ENCODE assay signal across 18 cellular contexts in the genomic region with DNA sequence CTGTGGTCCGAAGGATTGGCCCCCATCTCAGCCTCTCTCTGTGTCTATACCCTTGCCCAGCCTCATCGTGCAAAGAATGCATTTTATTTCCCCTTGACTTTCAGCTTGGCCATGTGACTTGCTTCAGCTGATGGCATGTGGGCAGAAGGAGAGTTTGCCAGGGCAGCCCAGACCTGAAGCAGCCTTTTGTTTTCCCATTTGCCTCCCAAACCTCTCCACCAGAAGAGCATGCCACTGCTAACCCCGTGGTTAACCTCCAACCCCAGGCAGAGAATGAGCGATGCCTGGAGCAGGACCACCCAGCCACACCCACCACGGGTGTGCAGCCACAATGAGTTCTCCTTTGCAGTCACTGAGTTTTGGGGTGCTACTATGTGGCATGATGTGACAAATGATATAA.
DNase-seq lines count a peak whose midpoint lies in the region; ATAC-seq and TF ChIP-seq lines count a peak whose summit lies in the region.
"Had no signal": no experiment of that assay in that cellular context is flagged by ENCODE, and none has a peak within 500 bp of the region (broad histone marks: within the 10 kb centered on the region; RNA-seq: fewer than 3 reads in every experiment).

No MANE protein-coding gene starts in this region.

- H3K9ac ChIP-seq in IMR-90 (ENCODE audit: low read depth, low read length) (no peak overlapping the region), neuronal stem cell (ENCODE audit: low read depth, low read length, poor library complexity) (no peak overlapping the region)
- H3K9ac ChIP-seq: BLaER1 treated with 17β-estradiol and CSF1 and Interleukin-3, amounts not matched to agents 10 nM and 100 nM; GM23248 had no signal

- H2BK20ac ChIP-seq in IMR-90 (ENCODE audit: low read depth, low read length), result no peak overlapping the region

- H3K36me3 ChIP-seq in ACC112 (ENCODE audit: insufficient read depth, low read length), result no peaks in the 10 kb centered on the region
- H3K36me3 ChIP-seq in IMR-90 (ENCODE audit: control insufficient read depth, insufficient read depth, low read length), result no peaks in the 10 kb centered on the region
- H3K36me3 ChIP-seq in neuronal stem cell (replicated peaks in 1 of 2; ENCODE audit: control insufficient read depth in 2 of 2, insufficient read depth in 2 of 2, low read length in 2 of 2), result no peaks in the 10 kb centered on the region
- H3K36me3 ChIP-seq: BLaER1 treated with 17β-estradiol and CSF1 and Interleukin-3, amounts not matched to agents 10 nM and 100 nM had no signal

- no peak overlapping the region for H2BK120ac ChIP-seq in IMR-90 (ENCODE audit: low read depth, low read length)
- H2BK120ac ChIP-seq in neuronal stem cell (ENCODE audit: low read depth, low read length), result no peak overlapping the region

- H3K9me1 ChIP-seq in IMR-90 (ENCODE audit: insufficient read depth, low read length), result peaks cover 5% of the 10 kb centered on the region; the same call in 1 of the 2 replicates

- H3K4ac ChIP-seq in IMR-90 (ENCODE audit: low read depth, low read length) (no peak overlapping the region), neuronal stem cell (ENCODE audit: low read length) (no peak overlapping the region)

- intact Hi-C loops in IMR-90 (cut with micrococcal nuclease), result no loop called here

- no peak for TF ChIP-seq POLR2A in IMR-90 (IDR thresholded peaks at IDR 0.05; ENCODE audit: low read depth, low read length)

- H3K14ac ChIP-seq in IMR-90 (replicated peaks; ENCODE audit: low read depth, low read length) (no peak overlapping the region), neuronal stem cell (ENCODE audit: low read length) (no peak overlapping the region)

- H3K4me1 ChIP-seq in ACC112 (ENCODE audit: control insufficient read depth, insufficient read depth, low read length, unreplicated experiment), result peaks cover 27% of the 10 kb centered on the region
- H3K4me1 ChIP-seq in IMR-90 (ENCODE audit: control insufficient read depth, insufficient read depth, low read length), result peaks cover 13% of the 10 kb centered on the region
- H3K4me1 ChIP-seq in neuronal stem cell (ENCODE audit: control insufficient read depth in 2 of 2, insufficient read depth in 1 of 2, low read depth in 1 of 2, low read length in 2 of 2), result no peaks in the 10 kb centered on the region

- H2BK12ac ChIP-seq in neuronal stem cell (ENCODE audit: low read length), result no peak overlapping the region

- H3K9me3 ChIP-seq in IMR-90 (ENCODE audit: control insufficient read depth, insufficient read depth, low read length) (no peaks in the 10 kb centered on the region), neuronal stem cell (replicated peaks in 1 of 2; ENCODE audit: control insufficient read depth in 2 of 2, insufficient read depth in 1 of 2, low read depth in 1 of 2, low read length in 2 of 2) (no peaks in the 10 kb centered on the region)

- in situ Hi-C loops in IMR-90 (cut with MboI; ENCODE audit: low sequenced_read_pairs), result no loop called here
- in situ Hi-C loops in SK-MEL-5 (cut with HindIII; ENCODE audit: low pct_unique_long_range_greater_than_20kb, low sequenced_read_pairs), result no loop called here

- H4K91ac ChIP-seq in IMR-90 (ENCODE audit: insufficient read depth, low read depth, low read length) (peak overlapping the region; percentile 5; the same call in 1 of the 2 replicates), neuronal stem cell (ENCODE audit: low read depth, low read length, poor library complexity) (no peak overlapping the region)

- H2AFZ ChIP-seq in ACC112 (ENCODE audit: low read length, unreplicated experiment) (no peak overlapping the region), IMR-90 (replicated peaks; ENCODE audit: low read length, poor library complexity) (no peak overlapping the region), neuronal stem cell (ENCODE audit: low read length) (no peak overlapping the region)
- H2AFZ ChIP-seq: GM23248 had no signal

- no peak overlapping the region for H4K5ac ChIP-seq in IMR-90 (ENCODE audit: low read depth, low read length)

- POLR2A ChIA-PET in IMR-90 (lab: Charles Lee; ENCODE audit: unreplicated experiment), result no interaction called here

- no peaks in the 10 kb centered on the region for H3K79me2 ChIP-seq in ACC112 (ENCODE audit: control insufficient read depth, insufficient read depth, low read length, unreplicated experiment)

- H2AK5ac ChIP-seq in IMR-90 (ENCODE audit: low read depth, low read length) (peak overlapping the region; percentile 57), neuronal stem cell (ENCODE audit: low read depth, low read length) (no peak overlapping the region)

- H3K27me3 ChIP-seq in ACC112 (ENCODE audit: insufficient read depth, low read length) (no peaks in the 10 kb centered on the region), IMR-90 (ENCODE audit: control insufficient read depth, insufficient read depth, low read length) (no peaks in the 10 kb centered on the region), neuronal stem cell (ENCODE audit: control insufficient read depth in 3 of 3, insufficient read depth in 3 of 3, low read depth in 1 of 3, low read length in 3 of 3) (no peaks in the 10 kb centered on the region)
- H3K27me3 ChIP-seq: BLaER1 treated with 17β-estradiol and CSF1 and Interleukin-3, amounts not matched to agents 10 nM and 100 nM had no signal

- H2BK15ac ChIP-seq in IMR-90 (ENCODE audit: low read depth, low read length), result no peak overlapping the region
- H2BK15ac ChIP-seq in neuronal stem cell (ENCODE audit: low read length), result peak overlapping the region; percentile 26

- H3K23ac ChIP-seq in IMR-90 (ENCODE audit: low read depth, low read length), result no peak overlapping the region
- H3K23ac ChIP-seq in neuronal stem cell (ENCODE audit: low read depth, low read length, poor library complexity), result no peak overlapping the region

- no peak overlapping the region for H4K8ac ChIP-seq in IMR-90 (ENCODE audit: low read depth in 2 of 2, low read length in 2 of 2)
- no peak overlapping the region for H4K8ac ChIP-seq in neuronal stem cell (ENCODE audit: low read depth, low read length)

- ATAC-seq in IMR-90 (ENCODE audit: low read depth), result no peak
- no peak for ATAC-seq in GM19324 (IDR thresholded peaks at IDR 0.05; ENCODE audit: low FRiP score, unreplicated experiment)
- no peak for ATAC-seq in GM21737 (IDR thresholded peaks at IDR 0.05; ENCODE audit: unreplicated experiment)
- ATAC-seq: HCT116 had no signal

- H3K79me1 ChIP-seq in IMR-90 (ENCODE audit: low read depth in 1 of 2, low read length in 2 of 2) (peaks cover 0 to 3% of the 10 kb centered on the region in 2 experiments; a peak in 1 of 4 replicates), neuronal stem cell (ENCODE audit: low read depth, low read length) (no peaks in the 10 kb centered on the region)

- no peak overlapping the region for H2AK9ac ChIP-seq in IMR-90 (replicated peaks; ENCODE audit: low read depth, low read length, poor library complexity)

- no peak overlapping the region for H3K4me2 ChIP-seq in IMR-90 (ENCODE audit: low read depth, low read length)
- no peak overlapping the region for H3K4me2 ChIP-seq in neuronal stem cell (ENCODE audit: insufficient read depth, low read length, poor library complexity, severe bottlenecking)

- no peak for TF ChIP-seq CTCF in IMR-90 (conservative IDR thresholded peaks at IDR 0.05; ENCODE audit: low read depth, low read length)
- TF ChIP-seq CTCF in GM10266 (IDR thresholded peaks at IDR 0.05; ENCODE audit: control insufficient read depth, insufficient read depth, low read depth, missing control alignments), result no peak

- H2BK5ac ChIP-seq in IMR-90 (ENCODE audit: low read depth, low read length, poor library complexity, severe bottlenecking) (no peak overlapping the region), neuronal stem cell (ENCODE audit: low read length) (no peak overlapping the region)

- no peak overlapping the region for H3K4me3 ChIP-seq in ACC112 (ENCODE audit: low read depth, low read length)
- no peak overlapping the region for H3K4me3 ChIP-seq in IMR-90 (ENCODE audit: insufficient read depth, low read depth, low read length)
- H3K4me3 ChIP-seq in neuronal stem cell (ENCODE audit: low read length in 2 of 2), result no peak overlapping the region
- H3K4me3 ChIP-seq: BLaER1 treated with 17β-estradiol and CSF1 and Interleukin-3, amounts not matched to agents 10 nM and 100 nM; GM23248 had no signal

- no TSS peak for BruUV-seq in IMR-90 (replicated peaks; lab: Mats Ljungman, UMichigan)

- WGBS in IMR-90 (ENCODE audit: extremely low coverage in 2 of 2, insufficient read length in 1 of 2), 2 experiments, result no CpG with 5 or more reads among the region's 5 CpGs
- no CpG with 5 or more reads among the region's 5 CpGs for WGBS in neuronal stem cell (ENCODE audit: extremely low coverage in 2 of 2, insufficient read length in 2 of 2, insufficient replicate concordance in 1 of 2), 2 donors

- TF ChIP-seq RAD21 in IMR-90 (IDR thresholded peaks at IDR 0.05; ENCODE audit: low read length), result no peak

- peak overlapping the region; percentile 69 for H3K27ac ChIP-seq in ACC112 (ENCODE audit: low read depth, low read length)
- no peak overlapping the region for H3K27ac ChIP-seq in IMR-90 (ENCODE audit: insufficient read depth, low read length)
- H3K27ac ChIP-seq in neuronal stem cell (replicated peaks; ENCODE audit: low read length), result no peak overlapping the region
- H3K27ac ChIP-seq: BLaER1 treated with 17β-estradiol and CSF1 and Interleukin-3, amounts not matched to agents 10 nM and 100 nM; GM23248 had no signal

- dilution Hi-C loops in IMR-90 (cut with HindIII; ENCODE audit: low sequenced_read_pairs, unreplicated experiment), result no loop called here

- no peak overlapping the region for H3K18ac ChIP-seq in IMR-90 (ENCODE audit: low read depth, low read length)
- H3K18ac ChIP-seq in neuronal stem cell (ENCODE audit: low read length), result no peak overlapping the region

- H4K20me1 ChIP-seq in IMR-90 (ENCODE audit: insufficient read depth, low read length), result no peaks in the 10 kb centered on the region
- H4K20me1 ChIP-seq: BLaER1 treated with 17β-estradiol and CSF1 and Interleukin-3, amounts not matched to agents 10 nM and 100 nM had no signal

- CTCF ChIA-PET in IMR-90 (lab: Yijun Ruan, JAX), result no interaction called here

- no peak overlapping the region for H3K56ac ChIP-seq in IMR-90 (ENCODE audit: extremely low read depth, insufficient read depth, low read length)

- no peak for DNase-seq in IMR-90
- peak; percentile 97 for DNase-seq in SK-MEL-5 (ENCODE audit: low read depth, low spot score)
- no peak for DNase-seq in neuronal stem cell (ENCODE audit: low spot score)
- no peak for DNase-seq in GM10266 (ENCODE audit: extremely low spot score)
- no peak for DNase-seq in activated CD4-positive, alpha-beta T cell treated with anti-CD3 and anti-CD28 coated beads, Interleukin-2, amount 50 U/mL, for 1 hour
- DNase-seq: 8988T; ACHN; Calu3; CD4-positive, CD25-positive, alpha-beta regulatory T cell; DMS 273 treated with DMSO at 0.1 percent for 48 hours; DMS79; EL; GM23248 had no signal

TF ChIP-seq in IMR-90, 13 proteins besides CTCF, POLR2A, EP300 and RAD21 (continues in another document):
- TF ChIP-seq RFX5 (IDR thresholded peaks at IDR 0.05; ENCODE audit: low read depth, low read length) (no peak), MAZ (IDR thresholded peaks at IDR 0.05; ENCODE audit: borderline replicate concordance, low read depth, low read length) (no peak), RCOR1 (IDR thresholded peaks at IDR 0.05; ENCODE audit: insufficient replicate concordance, low read length) (no peak), NFE2L2 (IDR thresholded peaks at IDR 0.05; ENCODE audit: low read depth, low read length) (no peak), CEBPB (IDR thresholded peaks at IDR 0.05; ENCODE audit: low read depth, low read length) (no peak)
